8 cellular contexts compared by ENCODE assay signal in the genomic region with DNA sequence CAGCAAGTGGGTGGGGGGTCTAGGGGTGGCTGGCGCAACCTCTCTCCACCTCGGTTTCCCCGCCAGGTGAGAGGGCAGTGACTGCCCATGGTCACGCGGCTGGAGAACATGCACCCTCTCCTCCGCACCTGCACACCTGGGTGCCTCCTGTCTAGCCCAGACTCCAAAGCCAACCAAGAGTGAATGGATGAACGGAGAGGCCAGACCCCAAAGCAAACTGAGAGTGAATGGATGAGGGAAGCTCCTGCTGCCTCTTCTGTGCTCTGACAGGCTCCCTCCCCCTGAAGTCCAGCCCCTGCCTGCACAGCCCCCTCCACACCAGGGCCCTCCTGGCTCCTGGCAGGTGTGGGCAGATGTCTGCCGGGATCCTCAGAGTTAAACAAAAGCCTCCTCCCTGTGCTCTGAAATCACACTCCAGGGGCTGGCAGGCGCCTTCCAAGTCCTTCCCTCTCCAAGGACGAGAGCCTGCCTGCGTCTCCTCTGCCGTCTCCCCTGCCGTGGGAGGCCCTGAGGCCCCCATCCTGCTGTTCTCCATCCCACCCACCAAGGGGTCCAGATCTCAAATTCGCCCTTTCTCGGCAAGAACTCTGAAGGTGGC. TPM values are rescaled to one million over a fixed set of nuclear protein-coding genes. Genes with fewer than 3 reads are reported as not detected.
DNase-seq lines count a peak whose midpoint lies in the region; ATAC-seq and TF ChIP-seq lines count a peak whose summit lies in the region.

No MANE protein-coding gene starts in this region.

- H3K27ac ChIP-seq in adipose tissue (ENCODE audit: low read depth, low read length): peak overlapping the region; percentile 60
- peak overlapping the region; percentile 93 to 95 for H3K27ac ChIP-seq in left lung
- peak overlapping the region; percentile 94 to 99 (median 96) for H3K27ac ChIP-seq in tibial nerve

- peaks cover 26 to 89% of the 10 kb centered on the region in 2 donors for H3K4me1 ChIP-seq in left lung
- peaks cover 0 to 73% (median 42%) of the 10 kb centered on the region in 4 donors for H3K4me1 ChIP-seq in tibial nerve

- no peaks in the 10 kb centered on the region for H3K9me3 ChIP-seq in left lung
- no peaks in the 10 kb centered on the region for H3K9me3 ChIP-seq in tibial nerve

- intact Hi-C loops in left lung (cut with DNase I): no loop called here

- 36 to 58% (median 56%) methylated on average over 15 of the region's 15 CpGs for whole genome bisulfite sequencing in adipose tissue, 3 donors
- 14 to 36% methylated on average over 11 to 15 of the region's 15 CpGs for WGBS in tibial nerve, 2 donors

- H3K4me3 ChIP-seq in left lung (peak overlapping the region; percentile 73 to 85), tibial nerve (peak overlapping the region; percentile 1 to 97 (median 80))

- H3K27me3 ChIP-seq in left lung (no peaks in the 10 kb centered on the region), tibial nerve (no peaks in the 10 kb centered on the region)

- TF ChIP-seq EP300 in tibial nerve (IDR thresholded peaks at IDR 0.05): no peak

- DNase-seq in activated T-cell treated with anti-CD3 and anti-CD28 coated beads, Interleukin-2, amount 50 U/mL, for 1 hour: peak; percentile 18
- DNase-seq in activated T-cell treated with anti-CD3 and anti-CD28 coated beads for 4 hours (no peak), left lung (peak in 1 of 2 donors; percentile 73), tibial nerve (ENCODE audit: low spot score in 2 of 2) (no peak), ACHN (no peak), HUDEP-2 (lab: John Stamatoyannopoulos, UW; ENCODE audit: unreplicated experiment in 76 of 76) (no peak)

- H3K36me3 ChIP-seq in left lung (peaks cover 0 to 25% of the 10 kb centered on the region in 2 donors), tibial nerve (peaks cover 0 to 23% (median 0%) of the 10 kb centered on the region in 3 donors)

- no peak for TF ChIP-seq POLR2A in tibial nerve (IDR thresholded peaks at IDR 0.05)

- in situ Hi-C loops in ACHN (cut with HindIII; ENCODE audit: low pct_ligation_motif_present, low pct_unique_long_range_greater_than_20kb, low sequenced_read_pairs): no loop called here

- ATAC-seq in left lung (peak; percentile 16), GM21529 (IDR thresholded peaks at IDR 0.05; ENCODE audit: unreplicated experiment) (no peak)

- TF ChIP-seq CTCF in left lung (IDR thresholded peaks at IDR 0.05): no peak
- no peak for TF ChIP-seq CTCF in tibial nerve (IDR thresholded peaks at IDR 0.05)

RNA-seq across cellular contexts. Expression of a gene that starts 2.2 kb away (rescaled TPM):
- 100 to 1,000 TPM in 1 of 3 donors, 10 to 100 TPM in 2; 22.0 to 155 (median 53.1) TPM for polyA plus RNA-seq in adipose tissue
- total RNA-seq in left lung (100 to 1,000 TPM in 1 of 2 donors, 10 to 100 TPM in 1; 68.3 to 119 TPM), tibial nerve (100 to 1,000 TPM in 1 of 4 donors, 10 to 100 TPM in 3; 26.6 to 105 (median 39.3) TPM)

RNA-seq across cellular contexts. Expression of a gene that starts 33.7 kb away (rescaled TPM):
- 10 to 100 TPM; 24.5 to 42.9 (median 39.4) TPM for polyA plus RNA-seq in adipose tissue
- total RNA-seq in left lung: 10 to 100 TPM; 42.6 to 52.0 TPM
- 10 to 100 TPM; 52.5 to 91.2 (median 68.7) TPM for total RNA-seq in tibial nerve
